Comparison of ENCODE assay signal across 11 cellular contexts in the genomic region with DNA sequence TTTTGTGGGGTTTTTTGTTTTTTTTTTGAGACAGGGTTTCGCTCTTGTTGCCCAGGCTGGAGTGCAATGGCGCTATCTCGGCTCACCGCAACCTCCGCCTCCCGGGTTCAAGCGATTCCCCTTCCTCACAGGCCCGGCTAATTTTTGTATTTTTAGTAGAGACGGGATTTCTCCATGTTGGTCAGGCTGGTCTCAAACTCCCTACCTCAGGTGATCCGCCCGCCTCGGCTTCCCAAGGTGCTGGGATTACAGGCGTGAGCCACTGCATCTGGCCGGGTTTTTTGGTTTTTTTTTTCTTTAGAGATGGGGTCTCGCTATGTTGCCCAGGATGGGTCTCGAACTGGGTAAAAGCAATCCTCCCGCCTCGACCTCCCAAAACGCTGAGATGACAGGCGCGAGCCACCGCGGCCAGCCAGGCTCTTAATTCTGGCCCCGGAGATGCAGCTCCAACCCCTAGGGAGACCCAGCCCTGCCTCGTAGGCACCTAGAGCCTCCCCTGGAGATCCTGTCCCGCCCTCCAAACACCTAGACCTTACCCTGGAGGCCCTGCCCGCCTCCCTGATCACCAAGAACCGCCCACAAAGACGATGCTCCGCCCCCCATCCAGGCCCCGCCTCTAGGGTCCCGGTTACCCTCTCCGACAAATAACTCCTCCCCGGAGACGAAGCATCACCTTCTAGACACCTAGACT. TPM values are rescaled to one million over a fixed set of nuclear protein-coding genes. Genes with fewer than 3 reads are reported as not detected.
DNase-seq lines count a peak whose midpoint lies in the region; ATAC-seq and TF ChIP-seq lines count a peak whose summit lies in the region.
"Not testable (repeated sequence)": the region's sequence is repeated elsewhere in the genome, so short reads cannot be mapped to it uniquely, and the experiment has no call there.
"Had no signal": no experiment of that assay in that cellular context is flagged by ENCODE, and none has a peak within 500 bp of the region (broad histone marks: within the 10 kb centered on the region; RNA-seq: fewer than 3 reads in every experiment).

No MANE protein-coding gene starts in this region.

- POLR2A ChIA-PET in WTC11 (lab: Charles Lee): not testable (repeated sequence)

- H3K27ac ChIP-seq in CD4-positive, CD25-positive, alpha-beta regulatory T cell (ENCODE audit: insufficient read depth, low read length, poor library complexity, severe bottlenecking): peak overlapping the region; percentile 14
- H3K27ac ChIP-seq in HUES6 (ENCODE audit: low read depth, low read length); psoas muscle: not testable (repeated sequence)

- H3K4me1 ChIP-seq in CD4-positive, CD25-positive, alpha-beta regulatory T cell (ENCODE audit: control insufficient read depth, insufficient read depth, low read length, poor library complexity, severe bottlenecking): peaks cover 22% of the 10 kb centered on the region
- H3K4me1 ChIP-seq in HUES6 (ENCODE audit: control insufficient read depth, insufficient read depth, low read length); psoas muscle: not testable (repeated sequence)

- not testable (repeated sequence) for H3K9me3 ChIP-seq in CD4-positive, CD25-positive, alpha-beta regulatory T cell (ENCODE audit: control insufficient read depth in 2 of 2, low read length in 2 of 2); HUES6 (ENCODE audit: control insufficient read depth, insufficient read depth, low read depth, low read length); psoas muscle

- H3K4me3 ChIP-seq in CD4-positive, CD25-positive, alpha-beta regulatory T cell (ENCODE audit: low read depth, low read length): peak overlapping the region; percentile 37
- H3K4me3 ChIP-seq in HUES6 (ENCODE audit: low read depth, low read length) (peak overlapping the region; percentile 89), psoas muscle (peak overlapping the region; percentile 59)

- H3K36me3 Mint-ChIP-seq in CD4-positive, CD25-positive, alpha-beta regulatory T cell; WTC11; stimulated activated naive CD8-positive, alpha-beta T cell treated with anti-CD3 and anti-CD28 coated beads, Interleukin-15, Interleukin-2, amounts not matched to agents 100 ng/mL and 50 ng/mL, for 24 hours (ENCODE audit: low read depth): not testable (repeated sequence)
- H3K36me3 Mint-ChIP-seq in endothelial cell (ENCODE audit: low read depth, unreplicated experiment): peaks cover 18% of the 10 kb centered on the region

- TF ChIP-seq CTCF in WTC11 (IDR thresholded peaks at IDR 0.05); endothelial cell (IDR thresholded peaks at IDR 0.05; ENCODE audit: unreplicated experiment); psoas muscle (IDR thresholded peaks at IDR 0.05): not testable (repeated sequence)

- H3K27me3 ChIP-seq in CD4-positive, CD25-positive, alpha-beta regulatory T cell (ENCODE audit: control insufficient read depth, insufficient read depth, low read length); HUES6 (ENCODE audit: control insufficient read depth, insufficient read depth, low read length): not testable (repeated sequence)
- peaks cover 0 to 20% (median 9%) of the 10 kb centered on the region in 3 donors for H3K27me3 ChIP-seq in psoas muscle (ENCODE audit: insufficient read depth in 3 of 3, low read length in 2 of 3)

- peaks cover 0 to 29% (median 16%) of the 10 kb centered on the region in 4 donors for H3K4me1 Mint-ChIP-seq in CD4-positive, CD25-positive, alpha-beta regulatory T cell
- H3K4me1 Mint-ChIP-seq in WTC11: peaks cover 12% of the 10 kb centered on the region
- not testable (repeated sequence) for H3K4me1 Mint-ChIP-seq in endothelial cell (ENCODE audit: unreplicated experiment)
- H3K4me1 Mint-ChIP-seq in stimulated activated naive CD8-positive, alpha-beta T cell treated with anti-CD3 and anti-CD28 coated beads, Interleukin-15, Interleukin-2, amounts not matched to agents 100 ng/mL and 50 ng/mL, for 24 hours (ENCODE audit: low read depth): peaks cover 28% of the 10 kb centered on the region

- H3K36me3 ChIP-seq in CD4-positive, CD25-positive, alpha-beta regulatory T cell (ENCODE audit: control insufficient read depth, insufficient read depth, low read length); HUES6 (ENCODE audit: control insufficient read depth, insufficient read depth, low read length); psoas muscle (ENCODE audit: insufficient read depth in 1 of 2, low read depth in 1 of 2): not testable (repeated sequence)

- H3K4me3 Mint-ChIP-seq in CD4-positive, CD25-positive, alpha-beta regulatory T cell: peak overlapping the region; percentile 82 to 93 (median 89)
- H3K4me3 Mint-ChIP-seq in WTC11 (peak overlapping the region; percentile 73), endothelial cell (ENCODE audit: unreplicated experiment) (peak overlapping the region; percentile 24)
- peak overlapping the region; percentile 86 for H3K4me3 Mint-ChIP-seq in stimulated activated naive CD8-positive, alpha-beta T cell treated with anti-CD3 and anti-CD28 coated beads, Interleukin-15, Interleukin-2, amounts not matched to agents 100 ng/mL and 50 ng/mL, for 24 hours

- intact Hi-C loops in psoas muscle (cut with DNase I): not testable (repeated sequence)

- CTCF ChIA-PET in WTC11 (lab: Charles Lee): interaction anchor here (0.6 to 1.4 kb wide), 2 partner anchors 62 to 342 kb away, joined by 8 to 35 read pairs; no protein-coding TSS in a partner anchor

- WGBS in psoas muscle, 3 donors: 33 to 39% (median 36%) methylated on average over 26 to 35 of the region's 35 CpGs

- DNase-seq in CD4-positive, CD25-positive, alpha-beta regulatory T cell; endothelial cell (ENCODE audit: low spot score); psoas muscle: not testable (repeated sequence)
- DNase-seq in WTC11 (ENCODE audit: low spot score) (peak; percentile 90), left kidney (ENCODE audit: low read depth, low spot score) (peak; percentile 45)
- DNase-seq in activated naive CD4-positive, alpha-beta T cell treated with anti-CD3 and anti-CD28 coated beads, Interleukin-2, amount 50 U/mL, for 16 hours: peak; percentile 57

- ATAC-seq in CD4-positive, CD25-positive, alpha-beta regulatory T cell (ENCODE audit: low read depth in 2 of 2); psoas muscle: not testable (repeated sequence)
- peak; percentile 3 for ATAC-seq in WTC11

- peak overlapping the region in 1 of 3 donors; percentile 79 for H3K27ac Mint-ChIP-seq in CD4-positive, CD25-positive, alpha-beta regulatory T cell
- H3K27ac Mint-ChIP-seq in WTC11; endothelial cell (ENCODE audit: unreplicated experiment): not testable (repeated sequence)
- peak overlapping the region; percentile 88 for H3K27ac Mint-ChIP-seq in stimulated activated naive CD8-positive, alpha-beta T cell treated with anti-CD3 and anti-CD28 coated beads, Interleukin-15, Interleukin-2, amounts not matched to agents 100 ng/mL and 50 ng/mL, for 24 hours

- H3K27me3 Mint-ChIP-seq in CD4-positive, CD25-positive, alpha-beta regulatory T cell: peaks cover 14% of the 10 kb centered on the region
- not testable (repeated sequence) for H3K27me3 Mint-ChIP-seq in WTC11 (ENCODE audit: low read depth); endothelial cell (ENCODE audit: unreplicated experiment); stimulated activated naive CD8-positive, alpha-beta T cell treated with anti-CD3 and anti-CD28 coated beads, Interleukin-15, Interleukin-2, amounts not matched to agents 100 ng/mL and 50 ng/mL, for 24 hours

- not testable (repeated sequence) for H3K9me3 Mint-ChIP-seq in CD4-positive, CD25-positive, alpha-beta regulatory T cell; WTC11; endothelial cell (ENCODE audit: unreplicated experiment); stimulated activated naive CD8-positive, alpha-beta T cell treated with anti-CD3 and anti-CD28 coated beads, Interleukin-15, Interleukin-2, amounts not matched to agents 100 ng/mL and 50 ng/mL, for 24 hours

- H3K9ac ChIP-seq in HUES6 (ENCODE audit: low read length): peak overlapping the region; percentile 64

TF ChIP-seq in WTC11, 78 proteins besides CTCF, POLR2A, EP300 and RAD21:
- peak; percentile 90 for TF ChIP-seq ZNF121 (CRISPR knock-in tag; IDR thresholded peaks at IDR 0.05)

RNA-seq across cellular contexts. Expression of a gene that starts 9.5 kb away (rescaled TPM):
- total RNA-seq in CD4-positive, CD25-positive, alpha-beta regulatory T cell: 2.2 TPM
- polyA plus RNA-seq in CD4-positive, CD25-positive, alpha-beta regulatory T cell: 1 to 10 TPM; 1.6 to 3.0 (median 2.4) TPM
- 18.2 to 21.1 TPM (median 20.2 TPM) in 3 replicates for total RNA-seq in WTC11 (2021)
- total RNA-seq in endothelial cell (ENCODE audit: unreplicated experiment): 66.2 TPM
- 1 to 10 TPM in 2 of 4 donors, under 1 TPM in 2; 0.60 to 3.7 (median 1.2) TPM for total RNA-seq in psoas muscle
- polyA plus RNA-seq in psoas muscle: 1 to 10 TPM in 1 of 3 donors, under 1 TPM in 2; 0.31 to 1.2 (median 0.53) TPM

RNA-seq across cellular contexts. Expression of a gene that starts 14.2 kb away (rescaled TPM):
- 12.2 TPM for total RNA-seq in CD4-positive, CD25-positive, alpha-beta regulatory T cell
- 1 to 10 TPM; 4.9 to 7.2 (median 5.7) TPM for polyA plus RNA-seq in CD4-positive, CD25-positive, alpha-beta regulatory T cell
- 28.3 to 37.7 TPM (median 37.4 TPM) in 3 replicates for total RNA-seq in WTC11 (2021)
- total RNA-seq in endothelial cell (ENCODE audit: unreplicated experiment): 18.3 TPM
- 10 to 100 TPM; 10.3 to 16.4 (median 13.2) TPM for total RNA-seq in psoas muscle
- polyA plus RNA-seq in psoas muscle: 10 to 100 TPM in 1 of 3 donors, 1 to 10 TPM in 2; 7.4 to 12.4 (median 9.7) TPM

RNA-seq across cellular contexts. Expression of a gene that starts 24.7 kb away (rescaled TPM):
- 1.0 TPM for total RNA-seq in CD4-positive, CD25-positive, alpha-beta regulatory T cell
- 1 to 10 TPM in 1 of 4 donors, under 1 TPM in 1, not detected in 2; 0.76 to 1.6 TPM for polyA plus RNA-seq in CD4-positive, CD25-positive, alpha-beta regulatory T cell
- 61.3 to 69.2 TPM (median 65.7 TPM) in 3 replicates for total RNA-seq in WTC11 (2021)
- total RNA-seq in endothelial cell (ENCODE audit: unreplicated experiment): 19.0 TPM
- not detected for total RNA-seq in psoas muscle
- polyA plus RNA-seq in psoas muscle: under 1 TPM in 1 of 3 donors, not detected in 2; 0.08 TPM
- total RNA-seq: NCI-H460, Right ventricle myocardium superior had no signal

RNA-seq across cellular contexts. Expression of a gene that starts 26.9 kb away (rescaled TPM):
- 4.8 TPM for total RNA-seq in CD4-positive, CD25-positive, alpha-beta regulatory T cell
- 10 to 100 TPM in 2 of 4 donors, 1 to 10 TPM in 2; 4.8 to 17.1 (median 11.1) TPM for polyA plus RNA-seq in CD4-positive, CD25-positive, alpha-beta regulatory T cell
- 0.55 to 1.0 TPM (median 0.94 TPM) in 3 replicates for total RNA-seq in WTC11 (2021)
- not detected for total RNA-seq in endothelial cell (ENCODE audit: unreplicated experiment)
- under 1 TPM in 1 of 4 donors, not detected in 3; 0.20 TPM for total RNA-seq in psoas muscle
- under 1 TPM in 2 of 3 donors, not detected in 1; 0.10 to 0.18 TPM for polyA plus RNA-seq in psoas muscle
- total RNA-seq: NCI-H460 had no signal

RNA-seq across cellular contexts. Expression of a gene that starts 50.1 kb away (rescaled TPM):
- total RNA-seq in CD4-positive, CD25-positive, alpha-beta regulatory T cell: not detected
- not detected for polyA plus RNA-seq in CD4-positive, CD25-positive, alpha-beta regulatory T cell
- total RNA-seq in WTC11 (2021) (2.0 to 3.6 TPM (median 3.4 TPM) in 3 replicates), endothelial cell (ENCODE audit: unreplicated experiment) (0.90 TPM), psoas muscle (1 to 10 TPM in 1 of 4 donors, under 1 TPM in 2, not detected in 1; 0.42 to 1.6 (median 0.61) TPM)
- polyA plus RNA-seq in psoas muscle: 1 to 10 TPM in 1 of 3 donors, under 1 TPM in 2; 0.04 to 2.1 (median 0.08) TPM
- total RNA-seq: NCI-H460, Right ventricle myocardium superior, sciatic nerve had no signal

Comparison
In these comparisons a context has a peak if more than half of its experiments do, and no peak if none do; other contexts are left out.
1. H3K4me3 ChIP-seq: peak in every context shown above with its lines; median percentile 89 in HUES6; 59 in psoas muscle; 37 in CD4-positive, CD25-positive, alpha-beta regulatory T cell.
2. H3K4me3 Mint-ChIP-seq: peak in every context shown above with its lines; median percentile 89 in CD4-positive, CD25-positive, alpha-beta regulatory T cell; 86 in stimulated activated naive CD8-positive, alpha-beta T cell treated with anti-CD3 and anti-CD28 coated beads, Interleukin-15, Interleukin-2, amounts not matched to agents 100 ng/mL and 50 ng/mL, for 24 hours; 73 in WTC11; 24 in endothelial cell.